Comparison of ENCODE assay signal across 1 cellular context in genomic region chr14:73644531-73645247, GRCh38.
A peak's percentile ranks its signal among the peaks of the same experiment; 100 is the strongest.
TF ChIP-seq lines count a peak whose summit lies in the region.

Gene DNAL1 (plus strand): TSS chr14:73644986. CDS start chr14:73645040, 54 bp downstream.

TF ChIP-seq in K562, 482 proteins besides CTCF, POLR2A, EP300 and RAD21 (continued from another document):
- no peak for TF ChIP-seq TAL1 (IDR thresholded peaks at IDR 0.05)
- TF ChIP-seq GTF2A2 (tag; IDR thresholded peaks at IDR 0.05) = no peak
- peak; percentile 32; the same call in 1 of the 2 replicates for TF ChIP-seq GABPB1 (CRISPR knock-in tag; IDR thresholded peaks at IDR 0.05)
- no peak for TF ChIP-seq ZFP1 (CRISPR knock-in tag; IDR thresholded peaks at IDR 0.05)
- no peak for TF ChIP-seq FOS (IDR thresholded peaks at IDR 0.05; ENCODE audit: extremely low read depth, insufficient read length)
- TF ChIP-seq ZNF639 (CRISPR knock-in tag; conservative IDR thresholded peaks at IDR 0.05 in 1 of 2, IDR thresholded peaks at IDR 0.05 in 1 of 2) = no peak
- no peak for TF ChIP-seq CREB5 (CRISPR knock-in tag; IDR thresholded peaks at IDR 0.05)
- TF ChIP-seq ZBTB8A (IDR thresholded peaks at IDR 0.05; ENCODE audit: partially characterized antibody) = no peak
- TF ChIP-seq MTA1 (IDR thresholded peaks at IDR 0.05; ENCODE audit: borderline replicate concordance) = 0 out of 2 replicates have a peak, but pooled peaks have one; percentile 23
- TF ChIP-seq ZNF165 (CRISPR knock-in tag; IDR thresholded peaks at IDR 0.05; ENCODE audit: borderline replicate concordance) = no peak
- no peak for TF ChIP-seq HDAC6 (IDR thresholded peaks at IDR 0.05; ENCODE audit: low read depth, low read length)
- TF ChIP-seq PTTG1 (tag; IDR thresholded peaks at IDR 0.05; ENCODE audit: low read depth) = no peak
- no peak for TF ChIP-seq ESRRB (CRISPR knock-in tag; IDR thresholded peaks at IDR 0.05; ENCODE audit: borderline replicate concordance)
- TF ChIP-seq, protein P1, sequence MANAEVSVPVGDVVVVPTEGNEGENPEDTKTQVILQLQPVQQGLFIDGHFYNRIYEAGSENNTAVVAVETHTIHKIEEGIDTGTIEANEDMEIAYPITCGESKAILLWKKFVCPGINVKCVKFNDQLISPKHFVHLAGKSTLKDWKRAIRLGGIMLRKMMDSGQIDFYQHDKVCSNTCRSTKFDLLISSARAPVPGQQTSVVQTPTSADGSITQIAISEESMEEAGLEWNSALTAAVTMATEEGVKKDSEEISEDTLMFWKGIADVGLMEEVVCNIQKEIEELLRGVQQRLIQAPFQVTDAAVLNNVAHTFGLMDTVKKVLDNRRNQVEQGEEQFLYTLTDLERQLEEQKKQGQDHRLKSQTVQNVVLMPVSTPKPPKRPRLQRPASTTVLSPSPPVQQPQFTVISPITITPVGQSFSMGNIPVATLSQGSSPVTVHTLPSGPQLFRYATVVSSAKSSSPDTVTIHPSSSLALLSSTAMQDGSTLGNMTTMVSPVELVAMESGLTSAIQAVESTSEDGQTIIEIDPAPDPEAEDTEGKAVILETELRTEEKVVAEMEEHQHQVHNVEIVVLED (CRISPR knock-in tag; IDR thresholded peaks at IDR 0.05) = no peak
- no peak for TF ChIP-seq SFPQ (IDR thresholded peaks at IDR 0.05; ENCODE audit: low read depth, low read length)
- peak; percentile 48 for TF ChIP-seq CCNT2 (IDR thresholded peaks at IDR 0.05; ENCODE audit: borderline replicate concordance, extremely low read depth, insufficient read length, low read depth, low read length)
- TF ChIP-seq MCM7 (IDR thresholded peaks at IDR 0.05) = no peak
- no peak for TF ChIP-seq HIVEP1 (CRISPR knock-in tag; IDR thresholded peaks at IDR 0.05)
- TF ChIP-seq PPARD (CRISPR knock-in tag; IDR thresholded peaks at IDR 0.05) = no peak
- TF ChIP-seq, protein P2, sequence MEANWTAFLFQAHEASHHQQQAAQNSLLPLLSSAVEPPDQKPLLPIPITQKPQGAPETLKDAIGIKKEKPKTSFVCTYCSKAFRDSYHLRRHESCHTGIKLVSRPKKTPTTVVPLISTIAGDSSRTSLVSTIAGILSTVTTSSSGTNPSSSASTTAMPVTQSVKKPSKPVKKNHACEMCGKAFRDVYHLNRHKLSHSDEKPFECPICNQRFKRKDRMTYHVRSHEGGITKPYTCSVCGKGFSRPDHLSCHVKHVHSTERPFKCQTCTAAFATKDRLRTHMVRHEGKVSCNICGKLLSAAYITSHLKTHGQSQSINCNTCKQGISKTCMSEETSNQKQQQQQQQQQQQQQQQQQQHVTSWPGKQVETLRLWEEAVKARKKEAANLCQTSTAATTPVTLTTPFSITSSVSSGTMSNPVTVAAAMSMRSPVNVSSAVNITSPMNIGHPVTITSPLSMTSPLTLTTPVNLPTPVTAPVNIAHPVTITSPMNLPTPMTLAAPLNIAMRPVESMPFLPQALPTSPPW (CRISPR knock-in tag; IDR thresholded peaks at IDR 0.05) = peak; percentile 31; the same call in 1 of the 2 replicates
- TF ChIP-seq ZNF507 (tag; conservative IDR thresholded peaks at IDR 0.05) = no peak
- TF ChIP-seq ZNF449 (CRISPR knock-in tag; IDR thresholded peaks at IDR 0.05) = no peak
- TF ChIP-seq POLR2H (tag; IDR thresholded peaks at IDR 0.05; ENCODE audit: low read depth) = peak; percentile 81
- TF ChIP-seq HMBOX1 (IDR thresholded peaks at IDR 0.05) = no peak
- peak; percentile 68 for TF ChIP-seq KDM5B (IDR thresholded peaks at IDR 0.05; ENCODE audit: insufficient replicate concordance, low read depth, low read length)
- TF ChIP-seq ZNF124 (CRISPR knock-in tag; IDR thresholded peaks at IDR 0.05) = no peak
- TF ChIP-seq CHD1 (IDR thresholded peaks at IDR 0.05; ENCODE audit: low read length) = no peak
- TF ChIP-seq E2F6 (IDR thresholded peaks at IDR 0.05; ENCODE audit: borderline replicate concordance in 1 of 2, extremely low read depth in 1 of 2, insufficient read depth in 1 of 2, insufficient read length in 1 of 2, low read depth in 1 of 2, low read length in 1 of 2, poor library complexity in 1 of 2, severe bottlenecking in 1 of 2) = peak; percentile 71 to 81
- TF ChIP-seq GTF2E2 (tag; IDR thresholded peaks at IDR 0.05) = peak; percentile 64; the same call in 1 of the 2 replicates
- TF ChIP-seq ZNF764 (CRISPR knock-in tag; IDR thresholded peaks at IDR 0.05; ENCODE audit: low read depth) = no peak
- TF ChIP-seq TAF15 (IDR thresholded peaks at IDR 0.05; ENCODE audit: low read depth, low read length) = no peak
- TF ChIP-seq CEBPZ (IDR thresholded peaks at IDR 0.05; ENCODE audit: borderline replicate concordance, low read depth, low read length) = no peak
- TF ChIP-seq U2AF1 (optimal IDR thresholded peaks at IDR 0.05; ENCODE audit: low read depth, low read length) = no peak
- no peak for TF ChIP-seq HNRNPL (IDR thresholded peaks at IDR 0.05; ENCODE audit: low read depth, low read length)
- TF ChIP-seq RCOR1 (IDR thresholded peaks at IDR 0.05; ENCODE audit: borderline replicate concordance in 1 of 2, low read depth in 2 of 2, low read length in 2 of 2) = no peak
- TF ChIP-seq KAT7 (CRISPR knock-in tag; IDR thresholded peaks at IDR 0.05; ENCODE audit: borderline replicate concordance) = no peak
- TF ChIP-seq ZSCAN29 (IDR thresholded peaks at IDR 0.05) = no peak
- TF ChIP-seq ZC3H4 (CRISPR knock-in tag; IDR thresholded peaks at IDR 0.05; ENCODE audit: borderline replicate concordance) = no peak
- no peak for TF ChIP-seq XRCC3 (IDR thresholded peaks at IDR 0.05)
- TF ChIP-seq CREM (IDR thresholded peaks at IDR 0.05; ENCODE audit: low read depth) = peak; percentile 34; the same call in 1 of the 2 replicates
- no peak for TF ChIP-seq ZFP30 (CRISPR knock-in tag; IDR thresholded peaks at IDR 0.05; ENCODE audit: borderline replicate concordance)
- no peak for TF ChIP-seq NFIX (CRISPR knock-in tag; IDR thresholded peaks at IDR 0.05; ENCODE audit: low read depth)
- no peak for TF ChIP-seq ZNF354B (CRISPR knock-in tag; IDR thresholded peaks at IDR 0.05)
- no peak for TF ChIP-seq SREBF1 (IDR thresholded peaks at IDR 0.05; ENCODE audit: borderline replicate concordance, low read depth, low read length)
- TF ChIP-seq SP1 (CRISPR knock-in tag; IDR thresholded peaks at IDR 0.05) = peak; percentile 38; the same call in 1 of the 2 replicates
- TF ChIP-seq, protein P3, sequence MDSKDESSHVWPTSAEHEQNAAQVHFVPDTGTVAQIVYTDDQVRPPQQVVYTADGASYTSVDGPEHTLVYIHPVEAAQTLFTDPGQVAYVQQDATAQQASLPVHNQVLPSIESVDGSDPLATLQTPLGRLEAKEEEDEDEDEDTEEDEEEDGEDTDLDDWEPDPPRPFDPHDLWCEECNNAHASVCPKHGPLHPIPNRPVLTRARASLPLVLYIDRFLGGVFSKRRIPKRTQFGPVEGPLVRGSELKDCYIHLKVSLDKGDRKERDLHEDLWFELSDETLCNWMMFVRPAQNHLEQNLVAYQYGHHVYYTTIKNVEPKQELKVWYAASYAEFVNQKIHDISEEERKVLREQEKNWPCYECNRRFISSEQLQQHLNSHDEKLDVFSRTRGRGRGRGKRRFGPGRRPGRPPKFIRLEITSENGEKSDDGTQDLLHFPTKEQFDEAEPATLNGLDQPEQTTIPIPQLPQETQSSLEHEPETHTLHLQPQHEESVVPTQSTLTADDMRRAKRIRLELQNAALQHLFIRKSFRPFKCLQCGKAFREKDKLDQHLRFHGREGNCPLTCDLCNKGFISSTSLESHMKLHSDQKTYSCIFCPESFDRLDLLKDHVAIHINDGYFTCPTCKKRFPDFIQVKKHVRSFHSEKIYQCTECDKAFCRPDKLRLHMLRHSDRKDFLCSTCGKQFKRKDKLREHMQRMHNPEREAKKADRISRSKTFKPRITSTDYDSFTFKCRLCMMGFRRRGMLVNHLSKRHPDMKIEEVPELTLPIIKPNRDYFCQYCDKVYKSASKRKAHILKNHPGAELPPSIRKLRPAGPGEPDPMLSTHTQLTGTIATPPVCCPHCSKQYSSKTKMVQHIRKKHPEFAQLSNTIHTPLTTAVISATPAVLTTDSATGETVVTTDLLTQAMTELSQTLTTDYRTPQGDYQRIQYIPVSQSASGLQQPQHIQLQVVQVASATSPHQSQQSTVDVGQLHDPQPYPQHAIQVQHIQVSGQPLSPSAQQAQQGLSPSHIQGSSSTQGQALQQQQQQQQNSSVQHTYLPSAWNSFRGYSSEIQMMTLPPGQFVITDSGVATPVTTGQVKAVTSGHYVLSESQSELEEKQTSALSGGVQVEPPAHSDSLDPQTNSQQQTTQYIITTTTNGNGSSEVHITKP (IDR thresholded peaks at IDR 0.05; ENCODE audit: partially characterized antibody) = peak; percentile 27
- peak in 1 of 2 experiments; percentile 71; a peak in 1 of 4 replicates for TF ChIP-seq SRF (CRISPR knock-in tag; IDR thresholded peaks at IDR 0.05)
- TF ChIP-seq KLF16 (IDR thresholded peaks at IDR 0.05) = no peak
TF ChIP-seq in K562: peak in this region for 66.
